ENCODE assay signal across 29 cellular contexts in genomic region chr6:134115715-134116074, GRCh38.
DNase-seq lines count a peak whose midpoint lies in the region; ATAC-seq and TF ChIP-seq lines count a peak whose summit lies in the region.
"Had no signal": no experiment of that assay in that cellular context is flagged by ENCODE, and none has a peak within 500 bp of the region (broad histone marks: within the 10 kb centered on the region; RNA-seq: fewer than 3 reads in every experiment).

No MANE protein-coding gene starts in this region.

- H3K4me1 Mint-ChIP-seq in type B pancreatic cell (ENCODE audit: unreplicated experiment) = peaks cover 13% of the 10 kb centered on the region
- H3K4me1 Mint-ChIP-seq: WTC11 had no signal

- H3K27ac ChIP-seq in uterus = no peak overlapping the region
- H3K27ac ChIP-seq: ovary, right lobe of liver had no signal

- no peaks in the 10 kb centered on the region for H3K36me3 ChIP-seq in uterus
- H3K36me3 ChIP-seq: BE2C, HAP-1, ovary, right lobe of liver had no signal

- H3K4me3 ChIP-seq in uterus = no peak overlapping the region
- H3K4me3 ChIP-seq: HAP-1, ovary, right lobe of liver had no signal

- H3K27me3 ChIP-seq in uterus = no peaks in the 10 kb centered on the region
- H3K27me3 ChIP-seq: BE2C, ovary had no signal

- no peak for TF ChIP-seq CTCF in uterus (IDR thresholded peaks at IDR 0.05)
- no peak for TF ChIP-seq CTCF in GM13977 (IDR thresholded peaks at IDR 0.05; ENCODE audit: extremely low read depth, insufficient read depth, missing control alignments)
- no peak for TF ChIP-seq CTCF in type B pancreatic cell (conservative IDR thresholded peaks at IDR 0.05)

- no peak for TF ChIP-seq POLR2A in uterus (IDR thresholded peaks at IDR 0.05)

- in situ Hi-C loops in GM13977 (cut with MboI; ENCODE audit: low pct_unique_long_range_greater_than_20kb, low sequenced_read_pairs, unreplicated experiment) = no loop called here

- peaks cover 7% of the 10 kb centered on the region for H3K27me3 Mint-ChIP-seq in type B pancreatic cell

- no peaks in the 10 kb centered on the region for H3K36me3 Mint-ChIP-seq in type B pancreatic cell
- H3K36me3 Mint-ChIP-seq: naive thymus-derived CD8-positive, alpha-beta T cell; WTC11 had no signal

- intact Hi-C loops in left ventricle myocardium superior (cut with micrococcal nuclease) = no loop called here
- intact Hi-C loops in Right ventricle myocardium inferior (cut with DNase I) = no loop called here
- intact Hi-C loops in uterus (cut with DNase I; ENCODE audit: low total_unique reads) = no loop called here

- H3K4me1 ChIP-seq in uterus = no peaks in the 10 kb centered on the region
- H3K4me1 ChIP-seq: HAP-1, right lobe of liver had no signal

- H3K27ac Mint-ChIP-seq in type B pancreatic cell = no peak overlapping the region
- H3K27ac Mint-ChIP-seq: activated naive CD4-positive, alpha-beta T cell treated with anti-CD3 and anti-CD28 coated beads for 36 hours; dendritic cell treated with granulocyte-macrophage colony-stimulating factor and Interleukin-4, amounts not matched to agents 40 ng/mL and 50 ng/mL, for 4 days; naive thymus-derived CD8-positive, alpha-beta T cell; stimulated activated naive CD8-positive, alpha-beta T cell treated with anti-CD3 and anti-CD28 coated beads, Interleukin-15, amount 100 ng/mL, for 72 hours; WTC11 had no signal

- DNase-seq in left ventricle myocardium superior (peak; percentile 29), Right ventricle myocardium inferior (ENCODE audit: missing footprints) (no peak), hippocampal formation (lab: John Stamatoyannopoulos, UW) (peak; percentile 61 to 78), pons (ENCODE audit: low spot score) (peak; percentile 92), uterus (no peak), GM13977 (ENCODE audit: low spot score) (no peak), type B pancreatic cell (ENCODE audit: extremely low spot score, unreplicated experiment) (no peak)
- DNase-seq: activated naive CD4-positive, alpha-beta T cell treated with anti-CD3 and anti-CD28 coated beads for 36 hours; BE2C; COR-L47; DMS79 treated with DMSO at 0.1 percent for 48 hours; Karpas-422; kidney glomerular epithelial cell; mesenchymal stem cell; MV-4-11; naive thymus-derived CD8-positive, alpha-beta T cell; NCI-H1694; NCI-H2227 treated with DMSO at 0.1 percent for 48 hours; NCI-H69; ovary; right lobe of liver; RPMI8226; stimulated activated naive CD8-positive, alpha-beta T cell treated with anti-CD3 and anti-CD28 coated beads, Interleukin-15, amount 100 ng/mL, for 72 hours; T1000; trophoblast cell had no signal

- H3K9me3 Mint-ChIP-seq in type B pancreatic cell = no peaks in the 10 kb centered on the region
- H3K9me3 Mint-ChIP-seq: dendritic cell treated with granulocyte-macrophage colony-stimulating factor and Interleukin-4, amounts not matched to agents 40 ng/mL and 50 ng/mL, for 4 days; stimulated activated naive CD8-positive, alpha-beta T cell treated with anti-CD3 and anti-CD28 coated beads, Interleukin-15, amount 100 ng/mL, for 72 hours had no signal

- H3K4me3 Mint-ChIP-seq in type B pancreatic cell = no peak overlapping the region
- H3K4me3 Mint-ChIP-seq: activated naive CD4-positive, alpha-beta T cell treated with anti-CD3 and anti-CD28 coated beads for 36 hours; dendritic cell treated with granulocyte-macrophage colony-stimulating factor and Interleukin-4, amounts not matched to agents 40 ng/mL and 50 ng/mL, for 4 days; naive thymus-derived CD8-positive, alpha-beta T cell; stimulated activated naive CD8-positive, alpha-beta T cell treated with anti-CD3 and anti-CD28 coated beads, Interleukin-15, amount 100 ng/mL, for 72 hours; WTC11 had no signal

- ATAC-seq in left ventricle myocardium superior (peak; percentile 34), Right ventricle myocardium inferior (no peak), HG03280 (IDR thresholded peaks at IDR 0.05; ENCODE audit: unreplicated experiment) (no peak)
- ATAC-seq: naive thymus-derived CD8-positive, alpha-beta T cell; right lobe of liver; stimulated activated naive CD8-positive, alpha-beta T cell treated with anti-CD3 and anti-CD28 coated beads, Interleukin-15, amount 100 ng/mL, for 72 hours; WTC11 had no signal

- no peaks in the 10 kb centered on the region for H3K9me3 ChIP-seq in uterus
- H3K9me3 ChIP-seq: BE2C, HAP-1, ovary, right lobe of liver had no signal

Comparison
In these comparisons a context has a peak if more than half of its experiments do, and no peak if none do; other contexts are left out.
1. DNase-seq: peak in left ventricle myocardium superior (single experiment), hippocampal formation (2 of 2) and pons (single experiment); none in Right ventricle myocardium inferior (single experiment), uterus (0 of 2), GM13977 (single experiment) and type B pancreatic cell (single experiment).